8 cellular contexts compared by ENCODE assay signal in the genomic region with DNA sequence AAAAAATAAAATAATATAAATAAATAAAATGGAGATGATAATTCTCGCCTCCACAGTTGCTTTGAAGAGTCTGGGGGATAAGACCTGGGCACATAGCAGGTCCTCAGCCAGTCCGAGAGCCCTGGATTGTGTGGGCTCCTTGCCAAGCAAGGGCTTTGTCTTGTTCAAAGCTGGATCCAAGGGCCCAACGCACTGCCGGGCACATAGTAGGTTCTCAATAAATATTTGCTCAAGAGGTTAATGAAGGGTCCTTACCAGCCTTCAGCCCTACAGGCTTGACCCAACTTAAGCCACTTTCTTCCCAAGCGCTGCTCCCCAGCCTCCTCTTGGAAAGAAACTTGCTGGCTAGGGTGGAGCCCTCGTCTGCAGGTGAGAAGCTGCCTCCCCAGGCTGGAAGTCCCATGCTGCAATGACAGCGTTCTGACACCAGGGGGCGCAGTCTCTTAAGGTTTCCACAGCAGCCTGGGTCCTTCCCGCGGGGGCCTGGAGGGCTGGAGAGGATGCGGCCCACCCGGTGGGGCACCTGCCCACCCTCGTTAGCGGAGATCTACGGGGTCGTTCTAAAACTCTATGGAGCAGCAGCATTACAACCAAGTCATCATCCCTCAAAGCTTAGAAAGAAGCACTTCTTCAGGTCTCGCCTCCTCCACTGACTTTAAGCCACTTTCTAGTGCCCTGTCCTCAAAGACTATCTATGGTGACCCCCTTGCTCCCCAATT.
A peak's percentile ranks its signal among the peaks of the same experiment; 100 is the strongest.
DNase-seq lines count a peak whose midpoint lies in the region; ATAC-seq and TF ChIP-seq lines count a peak whose summit lies in the region.

No MANE protein-coding gene starts in this region.

- H3K27me3 Mint-ChIP-seq in activated naive CD4-positive, alpha-beta T cell treated with anti-CD3 and anti-CD28 coated beads, Interleukin-2, amount 10 ng/mL, durations not matched to agents 7 days and 5 days = peaks cover 47% of the 10 kb centered on the region

- DNase-seq in GM06990 (ENCODE audit: extremely low read depth, insufficient read length) (peak; percentile 77), LoVo (ENCODE audit: low spot score) (peak; percentile 73), Right ventricle myocardium inferior (ENCODE audit: missing footprints) (peak; percentile 89), psoas muscle (peak; percentile 68 to 82), aorta (peak; percentile 77 to 91)
- peak; percentile 87 for DNase-seq in activated naive CD4-positive, alpha-beta T cell treated with anti-CD3 and anti-CD28 coated beads, Interleukin-2, amount 10 ng/mL, durations not matched to agents 7 days and 5 days

- no peaks in the 10 kb centered on the region for H3K27me3 ChIP-seq in GM06990 (replicated peaks; ENCODE audit: control insufficient read depth, insufficient read depth, low read length)
- H3K27me3 ChIP-seq in psoas muscle (ENCODE audit: insufficient read depth in 3 of 3, low read length in 2 of 3) = no peaks in the 10 kb centered on the region
- H3K27me3 ChIP-seq in aorta (ENCODE audit: control insufficient read depth in 1 of 2, insufficient read depth in 2 of 2, low read length in 1 of 2) = no peaks in the 10 kb centered on the region

- H3K4me1 ChIP-seq in psoas muscle (no peaks in the 10 kb centered on the region), aorta (ENCODE audit: control insufficient read depth in 1 of 2, insufficient read depth in 2 of 2, low read length in 2 of 2) (peaks cover 0 to 4% of the 10 kb centered on the region in 2 donors)

- no peak overlapping the region for H3K27ac ChIP-seq in psoas muscle
- no peak overlapping the region for H3K27ac ChIP-seq in aorta (ENCODE audit: low read depth in 1 of 2, low read length in 2 of 2)

- H3K9me3 ChIP-seq in psoas muscle (no peaks in the 10 kb centered on the region), aorta (ENCODE audit: control insufficient read depth, low read length) (peaks cover 6% of the 10 kb centered on the region)

- no peak overlapping the region for H3K4me3 Mint-ChIP-seq in activated naive CD4-positive, alpha-beta T cell treated with anti-CD3 and anti-CD28 coated beads, Interleukin-2, amount 10 ng/mL, durations not matched to agents 7 days and 5 days

- peak; percentile 98 for TF ChIP-seq CTCF in GM06990 (IDR thresholded peaks at IDR 0.05; ENCODE audit: insufficient read depth, low read length, poor library complexity, severe bottlenecking)
- TF ChIP-seq CTCF in psoas muscle (IDR thresholded peaks at IDR 0.05) = peak; percentile 98

- no peaks in the 10 kb centered on the region for H3K36me3 Mint-ChIP-seq in activated naive CD4-positive, alpha-beta T cell treated with anti-CD3 and anti-CD28 coated beads, Interleukin-2, amount 10 ng/mL, durations not matched to agents 7 days and 5 days

- intact Hi-C loops in Right ventricle myocardium inferior (cut with DNase I) = loop anchor here (2.0 to 10.0 kb wide), 4 partner anchors 128 to 410 kb away; a partner anchor contains a TSS
- intact Hi-C loops in psoas muscle (cut with DNase I) = loop anchor here (1.0 to 10.0 kb wide), 5 partner anchors 194 to 411 kb away; no protein-coding TSS in a partner anchor
- intact Hi-C loops in aorta (cut with DNase I) = loop anchor here (2.0 to 10.0 kb wide), 3 partner anchors 128 to 194 kb away; a partner anchor contains a TSS

- H3K4me3 ChIP-seq in GM06990 (replicated peaks; ENCODE audit: low read depth, low read length) = no peak overlapping the region
- no peak overlapping the region for H3K4me3 ChIP-seq in psoas muscle
- H3K4me3 ChIP-seq in aorta (ENCODE audit: low read length in 2 of 2) = no peak overlapping the region

- ATAC-seq in SK-N-SH treated with all-trans-retinoic acid at 6 μM for 48 hours (peak; percentile 75), Right ventricle myocardium inferior (peak; percentile 66), psoas muscle (peak; percentile 58 to 80 (median 76)), aorta (ENCODE audit: low FRiP score) (peak; percentile 70), HG02610 (IDR thresholded peaks at IDR 0.05; ENCODE audit: unreplicated experiment) (no peak)

- H3K36me3 ChIP-seq in GM06990 (ENCODE audit: control insufficient read depth, insufficient read depth, low read length) (no peaks in the 10 kb centered on the region), psoas muscle (ENCODE audit: insufficient read depth in 1 of 2, low read depth in 1 of 2) (no peaks in the 10 kb centered on the region), aorta (ENCODE audit: control insufficient read depth in 1 of 2, insufficient read depth in 2 of 2, low read length in 1 of 2) (no peaks in the 10 kb centered on the region)

- no peak overlapping the region for H3K27ac Mint-ChIP-seq in activated naive CD4-positive, alpha-beta T cell treated with anti-CD3 and anti-CD28 coated beads, Interleukin-2, amount 10 ng/mL, durations not matched to agents 7 days and 5 days

- peaks cover 5% of the 10 kb centered on the region for H3K4me1 Mint-ChIP-seq in activated naive CD4-positive, alpha-beta T cell treated with anti-CD3 and anti-CD28 coated beads, Interleukin-2, amount 10 ng/mL, durations not matched to agents 7 days and 5 days

- no peaks in the 10 kb centered on the region for H3K9me3 Mint-ChIP-seq in activated naive CD4-positive, alpha-beta T cell treated with anti-CD3 and anti-CD28 coated beads, Interleukin-2, amount 10 ng/mL, durations not matched to agents 7 days and 5 days

- CTCF ChIA-PET in activated naive CD4-positive, alpha-beta T cell treated with anti-CD3 and anti-CD28 coated beads, Interleukin-2, amount 10 ng/mL, durations not matched to agents 7 days and 5 days (lab: Charles Lee) = interaction anchor here (0.5 to 3.0 kb wide), 34 partner anchors 9 to 475 kb away, joined by 3 to 20 read pairs (median 4); no protein-coding TSS in a partner anchor

- whole genome bisulfite sequencing in psoas muscle, 3 donors = 28 to 30% (median 29%) methylated on average over 17 of the region's 17 CpGs
- 28 to 29% methylated on average over 17 of the region's 17 CpGs for WGBS in aorta, 2 donors

TF ChIP-seq in SK-N-SH treated with all-trans-retinoic acid at 6 μM for 48 hours, 23 proteins besides CTCF, POLR2A, EP300 and RAD21:
- no peak for TF ChIP-seq OSR1 (CRISPR knock-in tag; IDR thresholded peaks at IDR 0.05)
- no peak for TF ChIP-seq ZFP3 (CRISPR knock-in tag; IDR thresholded peaks at IDR 0.05)
